8 cellular contexts compared by ENCODE assay signal in the genomic region with DNA sequence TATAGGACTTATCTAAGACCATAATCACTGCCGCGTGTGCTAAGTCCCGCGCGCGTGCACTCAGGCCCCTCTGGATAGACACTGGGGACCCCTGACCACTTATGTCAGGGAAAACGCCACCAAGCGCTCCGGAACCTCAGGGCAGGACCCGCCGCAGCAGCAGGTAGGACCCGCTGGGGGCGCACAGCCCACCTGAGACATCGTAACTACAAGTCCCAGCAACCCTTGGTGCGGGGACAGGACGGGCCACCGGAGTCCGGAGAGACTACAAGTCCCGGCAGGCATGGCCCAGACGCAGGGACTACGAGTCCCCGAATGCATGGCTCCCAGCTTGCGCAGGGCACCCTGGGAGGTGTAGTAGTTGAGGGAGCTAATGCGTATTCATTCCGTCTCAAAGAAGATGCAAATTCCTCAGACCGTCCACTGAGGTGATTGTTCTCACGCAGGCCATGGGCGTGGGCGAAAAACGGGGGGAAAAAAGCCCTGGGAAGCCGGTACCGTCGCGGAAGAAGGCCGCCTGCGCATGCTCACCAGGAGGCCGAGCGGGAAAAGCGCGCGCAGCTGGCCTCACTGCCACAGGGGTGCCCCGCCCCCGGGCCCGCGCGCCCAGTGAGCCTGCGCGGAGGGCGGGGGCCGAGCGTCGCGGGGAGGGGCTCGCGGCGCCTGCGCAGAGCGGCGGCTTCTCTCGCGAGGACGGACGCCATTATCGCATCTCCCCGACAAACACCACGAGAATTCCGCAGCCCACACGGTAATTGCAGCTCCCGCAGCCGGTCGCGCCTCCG. TPM values are rescaled to one million over a fixed set of nuclear protein-coding genes. Genes with fewer than 3 reads are reported as not detected.
DNase-seq lines count a peak whose midpoint lies in the region; ATAC-seq and TF ChIP-seq lines count a peak whose summit lies in the region.

BANP (plus strand) TSS at position 670 of the 785 bp plus-strand sequence. CDS start 23,682 bp downstream, outside the sequence.

- peaks cover 2 to 15% of the 10 kb centered on the region in 2 donors for H3K4me1 ChIP-seq in lung (ENCODE audit: control insufficient read depth in 2 of 2, insufficient read depth in 2 of 2, low read length in 2 of 2)

- H3K9me3 ChIP-seq in lung (ENCODE audit: control insufficient read depth in 2 of 2, insufficient read depth in 1 of 2, low read length in 1 of 2), result no peaks in the 10 kb centered on the region

- peaks cover 0 to 4% of the 10 kb centered on the region in 2 donors for H3K36me3 ChIP-seq in lung (ENCODE audit: control insufficient read depth in 2 of 2, insufficient read depth in 2 of 2, low read length in 2 of 2)

- peak; percentile 97 for ATAC-seq in lung (ENCODE audit: insufficient read depth, low FRiP score)

- 0 to 1% methylated on average over 64 to 73 of the region's 73 CpGs for WGBS in lung, 2 donors

- H3K27me3 ChIP-seq in lung (ENCODE audit: control insufficient read depth, insufficient read depth), result no peaks in the 10 kb centered on the region

- TF ChIP-seq CTCF in GM20000 (IDR thresholded peaks at IDR 0.05; ENCODE audit: extremely low read depth, missing control alignments) (peak; percentile 17), lung (IDR thresholded peaks at IDR 0.05; ENCODE audit: control extremely low read depth, extremely low read depth) (peak; percentile 4)

- H3K4me3 ChIP-seq in lung, result peak within 1 kb of the TSS; percentile 75

- H3K27ac ChIP-seq in lung (ENCODE audit: low read depth in 1 of 2, low read length in 1 of 2), result peak within 1 kb of the TSS; percentile 95 to 99

- peak; percentile 99 for DNase-seq in COR-L47 (lab: John Stamatoyannopoulos, UW)
- peak; percentile 99 for DNase-seq in GM20000 (ENCODE audit: low spot score)
- DNase-seq in HT-29 (ENCODE audit: low spot score), result peak; percentile 98
- DNase-seq in NK-92 treated with Interleukin-12 subunit alpha and Interleukin-12 subunit beta, amount 100 ng/mL, for 24 hours (lab: John Stamatoyannopoulos, UW), result peak; percentile 97
- DNase-seq in activated CD8-positive, alpha-beta memory T cell treated with anti-CD3 and anti-CD28 coated beads for 24 hours, result peak; percentile 98
- peak; percentile 95 for DNase-seq in effector CD8-positive, alpha-beta T cell (lab: John Stamatoyannopoulos, UW)
- DNase-seq in lung (ENCODE audit: low spot score), result peak; percentile 98
- peak; percentile 90 to 97 (median 94) for DNase-seq in stimulated activated CD4-positive, alpha-beta T cell treated with anti-CD3 and anti-CD28 coated beads, TNF-alpha, amount 100 ng/mL, for 4 hours (ENCODE audit: low read depth in 3 of 3)

RNA-seq across cellular contexts. Expression of gene BANP, which starts in this region (rescaled TPM):
- 19.5 and 22.8 TPM in 2 replicates for total RNA-seq in HT-29 (2014; rRNA removed; shearing (Covaris generic))
- total RNA-seq in lung, result 10 to 100 TPM; 26.1 to 56.6 TPM
- polyA plus RNA-seq in lung, result 10 to 100 TPM; 10.3 to 14.0 TPM

Comparison
In these comparisons a context has a peak if more than half of its experiments do, and no peak if none do; other contexts are left out.
1. Peak in every context shown above with its lines: DNase-seq, ATAC-seq, H3K4me3 ChIP-seq and H3K27ac ChIP-seq.